In genomic region chr1:43454270-43455011, GRCh38 we compare ENCODE assay signal across 8 cellular contexts. TPM values are rescaled to one million over a fixed set of nuclear protein-coding genes. Genes with fewer than 3 reads are reported as not detected.
DNase-seq lines count a peak whose midpoint lies in the region; ATAC-seq and TF ChIP-seq lines count a peak whose summit lies in the region.

No MANE protein-coding gene starts in this region.

- H3K9me3 Mint-ChIP-seq in IgD-negative memory B cell = no peaks in the 10 kb centered on the region
- H3K9me3 Mint-ChIP-seq in activated naive CD8-positive, alpha-beta T cell (ENCODE audit: low read depth) = no peaks in the 10 kb centered on the region

- H3K4me1 ChIP-seq in neutrophil (ENCODE audit: control insufficient read depth in 1 of 2, insufficient read depth in 1 of 2, low read depth in 1 of 2, low read length in 1 of 2) (peaks cover 17 to 20% of the 10 kb centered on the region in 2 experiments), tibial artery (peaks cover 0 to 16% (median 10%) of the 10 kb centered on the region in 4 donors)

- H3K36me3 Mint-ChIP-seq in IgD-negative memory B cell = peaks cover 3% of the 10 kb centered on the region
- H3K36me3 Mint-ChIP-seq in activated naive CD8-positive, alpha-beta T cell = peaks cover 3% of the 10 kb centered on the region

- H3K4me3 ChIP-seq in BJ (ENCODE audit: low read depth, low read length) (peak overlapping the region; percentile 45), neutrophil (ENCODE audit: low read depth in 1 of 2, low read length in 1 of 2) (peak overlapping the region; percentile 59 to 63), tibial artery (peak overlapping the region; percentile 68 to 74)

- no peaks in the 10 kb centered on the region for H3K9me3 ChIP-seq in neutrophil
- H3K9me3 ChIP-seq in tibial artery = no peaks in the 10 kb centered on the region

- H3K36me3 ChIP-seq in BJ (ENCODE audit: control insufficient read depth, insufficient read depth, low read length) (peaks cover 15% of the 10 kb centered on the region), neutrophil (peaks cover 30% of the 10 kb centered on the region), tibial artery (peaks cover 21 to 29% (median 26%) of the 10 kb centered on the region in 3 donors)

- H3K27me3 ChIP-seq in BJ (ENCODE audit: control insufficient read depth, insufficient read depth, low read length) = no peaks in the 10 kb centered on the region
- peaks cover 34% of the 10 kb centered on the region for H3K27me3 ChIP-seq in neutrophil
- no peaks in the 10 kb centered on the region for H3K27me3 ChIP-seq in tibial artery

- peak overlapping the region; percentile 91 to 98 (median 94) for H3K4me3 Mint-ChIP-seq in IgD-negative memory B cell
- peak overlapping the region; percentile 91 for H3K4me3 Mint-ChIP-seq in activated naive CD8-positive, alpha-beta T cell

- POLR2A ChIA-PET in BJ (lab: Charles Lee) = no interaction called here

- peak; percentile 42 for DNase-seq in BJ (ENCODE audit: low read depth)
- DNase-seq in RPMI7951 (ENCODE audit: low read depth) = peak; percentile 93
- peak; percentile 93 for DNase-seq in germinal center (ENCODE audit: low spot score)
- DNase-seq in tibial artery = peak; percentile 70 to 86

- intact Hi-C loops in tibial artery (cut with DNase I; ENCODE audit: low total_unique reads) = loop anchor here (5.0 kb wide), 1 partner anchor 258 kb away; no protein-coding TSS in a partner anchor

- peak overlapping the region; percentile 69 for H3K27ac ChIP-seq in neutrophil
- peak overlapping the region; percentile 94 to 98 for H3K27ac ChIP-seq in tibial artery

- H3K27me3 Mint-ChIP-seq in IgD-negative memory B cell = peaks cover 12% of the 10 kb centered on the region
- peaks cover 16% of the 10 kb centered on the region for H3K27me3 Mint-ChIP-seq in activated naive CD8-positive, alpha-beta T cell

- CTCF ChIA-PET in BJ (lab: Yijun Ruan, JAX) = interaction anchor here (0.9 to 1.9 kb wide), 6 partner anchors 8 to 634 kb away, joined by 3 to 5 read pairs (median 4); no protein-coding TSS in a partner anchor

- ATAC-seq in GM19452 (IDR thresholded peaks at IDR 0.05; ENCODE audit: unreplicated experiment) = peak; percentile 62

- H3K27ac Mint-ChIP-seq in IgD-negative memory B cell = peak overlapping the region; percentile 51 to 90 (median 68)
- peak overlapping the region; percentile 82 for H3K27ac Mint-ChIP-seq in activated naive CD8-positive, alpha-beta T cell

- peaks cover 6 to 12% (median 12%) of the 10 kb centered on the region in 3 donors for H3K4me1 Mint-ChIP-seq in IgD-negative memory B cell
- H3K4me1 Mint-ChIP-seq in activated naive CD8-positive, alpha-beta T cell (ENCODE audit: low read depth) = peaks cover 21% of the 10 kb centered on the region

- TF ChIP-seq CTCF in BJ (IDR thresholded peaks at IDR 0.05; ENCODE audit: insufficient read depth, low read depth, low read length) (0 out of 2 replicates have a peak, but pooled peaks have one; percentile 5), neutrophil (IDR thresholded peaks at IDR 0.05) (no peak), tibial artery (IDR thresholded peaks at IDR 0.05) (peak in 1 of 2 experiments; percentile 20)

RNA-seq across cellular contexts. Expression of gene HYI, which starts 0.7 kb away (rescaled TPM):
- 38.1 and 59.4 TPM in 2 replicates for polyA plus RNA-seq in BJ (2011; rRNA removed)
- 14.9 and 19.6 TPM in 2 replicates for polyA minus RNA-seq in BJ (2011; rRNA and poly(A)+ RNA removed)
- polyA plus RNA-seq in IgD-negative memory B cell = 6.5 TPM
- 115 and 132 TPM in 2 replicates for total RNA-seq in RPMI7951 (2014; rRNA removed; shearing (Covaris generic))

Comparison
In these comparisons a context has a peak if more than half of its experiments do, and no peak if none do; other contexts are left out.
1. Peak in every context shown above with its lines: DNase-seq, ATAC-seq, H3K4me3 ChIP-seq and H3K27ac ChIP-seq.
2. DNase-seq: peak in every context shown above with its lines; median percentile 93 in RPMI7951; 93 in germinal center; 78 in tibial artery; 42 in BJ.